In the genomic region with DNA sequence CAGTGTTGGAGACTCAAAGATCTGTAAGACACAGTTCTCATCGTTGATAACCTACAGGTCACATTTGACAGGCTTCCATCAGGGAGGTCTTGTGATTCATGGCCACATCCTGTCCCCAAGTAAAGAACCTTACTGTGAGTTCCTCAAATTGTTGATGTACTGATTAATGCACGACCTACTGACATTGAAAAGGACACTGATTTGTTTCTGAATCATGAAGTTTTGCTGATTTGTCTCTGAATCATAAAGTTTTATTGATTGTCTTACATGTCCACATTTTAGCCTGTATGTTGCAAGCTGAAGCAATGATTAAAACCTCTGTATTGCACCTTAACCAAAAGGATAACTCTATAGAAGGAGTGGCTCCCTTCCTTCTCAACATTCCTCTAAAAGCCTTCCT, we compare ENCODE assay signal across 13 cellular contexts.
DNase-seq lines count a peak whose midpoint lies in the region; ATAC-seq and TF ChIP-seq lines count a peak whose summit lies in the region.
"Had no signal": no experiment of that assay in that cellular context is flagged by ENCODE, and none has a peak within 500 bp of the region (broad histone marks: within the 10 kb centered on the region; RNA-seq: fewer than 3 reads in every experiment).

No MANE protein-coding gene starts in this region.

- H3K79me2 ChIP-seq in smooth muscle cell (ENCODE audit: low read depth), result no peaks in the 10 kb centered on the region

- no peaks in the 10 kb centered on the region for H3K27me3 ChIP-seq in smooth muscle cell (ENCODE audit: low read depth)
- H3K27me3 ChIP-seq: thyroid gland had no signal

- POLR2A ChIA-PET in activated CD8-positive, alpha-beta T cell treated with anti-CD3 and anti-CD28 coated beads, Interleukin-2, amount 10 ng/mL, durations not matched to agents 7 days and 5 days (lab: Charles Lee), result interaction anchor here (0.7 kb wide), 1 partner anchor 635 kb away, joined by 3 read pairs; no protein-coding TSS in a partner anchor

- no peaks in the 10 kb centered on the region for H3K36me3 ChIP-seq in smooth muscle cell (ENCODE audit: low read depth)
- H3K36me3 ChIP-seq: thyroid gland had no signal

- H2AFZ ChIP-seq in smooth muscle cell (ENCODE audit: low read depth), result no peak overlapping the region

- intact Hi-C loops in natural killer cell (cut with micrococcal nuclease), result no loop called here

- H3K9me3 Mint-ChIP-seq in activated CD8-positive, alpha-beta T cell treated with anti-CD3 and anti-CD28 coated beads, Interleukin-2, amount 10 ng/mL, durations not matched to agents 7 days and 5 days (ENCODE audit: insufficient read depth), result no peaks in the 10 kb centered on the region
- H3K9me3 Mint-ChIP-seq in natural killer cell, result no peaks in the 10 kb centered on the region

- H3K4me3 Mint-ChIP-seq in activated CD8-positive, alpha-beta T cell treated with anti-CD3 and anti-CD28 coated beads, Interleukin-2, amount 10 ng/mL, durations not matched to agents 7 days and 5 days, result no peak overlapping the region
- no peak overlapping the region for H3K4me3 Mint-ChIP-seq in natural killer cell

- H3K36me3 Mint-ChIP-seq in activated CD8-positive, alpha-beta T cell treated with anti-CD3 and anti-CD28 coated beads, Interleukin-2, amount 10 ng/mL, durations not matched to agents 7 days and 5 days (ENCODE audit: low read depth), result no peaks in the 10 kb centered on the region
- H3K36me3 Mint-ChIP-seq in natural killer cell, result no peaks in the 10 kb centered on the region

- peak; percentile 19 for DNase-seq in NOMO-1 treated with DMSO at 0.1 percent for 48 hours (lab: John Stamatoyannopoulos, UW; ENCODE audit: unreplicated experiment)
- DNase-seq in NOMO-1 treated with dmso at 0.1 percent for 144 hours (lab: John Stamatoyannopoulos, UW; ENCODE audit: unreplicated experiment), result no peak
- peak; percentile 52 for DNase-seq in LHCN-M2 (ENCODE audit: low read depth)
- peak; percentile 59 for DNase-seq in activated CD8-positive, alpha-beta T cell treated with anti-CD3 and anti-CD28 coated beads, Interleukin-2, amount 10 ng/mL, durations not matched to agents 7 days and 5 days
- DNase-seq in natural killer cell, result no peak
- DNase-seq in smooth muscle cell (lab: John Stamatoyannopoulos, UW; ENCODE audit: unreplicated experiment), result no peak
- DNase-seq in NCI-H524 treated with DMSO at 0.1 percent for 48 hours (lab: John Stamatoyannopoulos, UW), result no peak
- DNase-seq: 8988T; activated CD8-positive, alpha-beta memory T cell treated with anti-CD3 and anti-CD28 coated beads, Interleukin-2, amount 50 U/mL, for 48 hours; DMS53; retina; thyroid gland had no signal

- peak; percentile 37 for ATAC-seq in activated CD8-positive, alpha-beta T cell treated with anti-CD3 and anti-CD28 coated beads, Interleukin-2, amount 10 ng/mL, durations not matched to agents 7 days and 5 days
- peak; percentile 57 to 77 (median 62) for ATAC-seq in natural killer cell
- no peak for ATAC-seq in HG03460 (IDR thresholded peaks at IDR 0.05; ENCODE audit: unreplicated experiment)

- peaks cover 14% of the 10 kb centered on the region for H3K4me1 ChIP-seq in smooth muscle cell (ENCODE audit: low read depth)

- H4K20me1 ChIP-seq in smooth muscle cell (ENCODE audit: low read depth), result no peaks in the 10 kb centered on the region

- H3K4me1 Mint-ChIP-seq in activated CD8-positive, alpha-beta T cell treated with anti-CD3 and anti-CD28 coated beads, Interleukin-2, amount 10 ng/mL, durations not matched to agents 7 days and 5 days (ENCODE audit: low read depth), result peaks cover 48% of the 10 kb centered on the region
- H3K4me1 Mint-ChIP-seq in natural killer cell, result peaks cover 31 to 41% of the 10 kb centered on the region in 2 donors

- 43% methylated on average over 2 of the region's 2 CpGs for WGBS in smooth muscle cell (ENCODE audit: low lambda C conversion rate)

- no peak overlapping the region for H3K9ac ChIP-seq in smooth muscle cell (ENCODE audit: low read depth)

- no peaks in the 10 kb centered on the region for H3K27me3 Mint-ChIP-seq in activated CD8-positive, alpha-beta T cell treated with anti-CD3 and anti-CD28 coated beads, Interleukin-2, amount 10 ng/mL, durations not matched to agents 7 days and 5 days (ENCODE audit: low read depth)
- no peaks in the 10 kb centered on the region for H3K27me3 Mint-ChIP-seq in natural killer cell (ENCODE audit: low read depth in 2 of 2)

- no peak overlapping the region for H3K4me3 ChIP-seq in smooth muscle cell
- H3K4me3 ChIP-seq: thyroid gland had no signal

- no peak for TF ChIP-seq CTCF in natural killer cell (IDR thresholded peaks at IDR 0.05)
- no peak for TF ChIP-seq CTCF in smooth muscle cell (IDR thresholded peaks at IDR 0.05; ENCODE audit: borderline replicate concordance, insufficient read depth, poor library complexity, severe bottlenecking)

- CTCF ChIA-PET in activated CD8-positive, alpha-beta T cell treated with anti-CD3 and anti-CD28 coated beads, Interleukin-2, amount 10 ng/mL, durations not matched to agents 7 days and 5 days (lab: Charles Lee), result interaction anchor here (1.2 kb wide), 1 partner anchor 17 kb away, joined by 3 read pairs; no protein-coding TSS in a partner anchor

- no peak overlapping the region for H3K27ac ChIP-seq in smooth muscle cell (ENCODE audit: low read depth)
- H3K27ac ChIP-seq: thyroid gland had no signal

- no peaks in the 10 kb centered on the region for H3K9me3 ChIP-seq in smooth muscle cell (replicated peaks; ENCODE audit: low read depth)
- H3K9me3 ChIP-seq: thyroid gland had no signal

- peak overlapping the region; percentile 43 for H3K27ac Mint-ChIP-seq in activated CD8-positive, alpha-beta T cell treated with anti-CD3 and anti-CD28 coated beads, Interleukin-2, amount 10 ng/mL, durations not matched to agents 7 days and 5 days
- peak overlapping the region in 1 of 2 donors; percentile 78 for H3K27ac Mint-ChIP-seq in natural killer cell

- H3K4me2 ChIP-seq in smooth muscle cell, result no peak overlapping the region

- H3F3A ChIP-seq in smooth muscle cell (ENCODE audit: low read depth), result peaks cover 5% of the 10 kb centered on the region

Comparison
In these comparisons a context has a peak if more than half of its experiments do, and no peak if none do; other contexts are left out.
1. DNase-seq: peak in NOMO-1 treated with DMSO at 0.1 percent for 48 hours (single experiment), LHCN-M2 (single experiment) and activated CD8-positive, alpha-beta T cell treated with anti-CD3 and anti-CD28 coated beads, Interleukin-2, amount 10 ng/mL, durations not matched to agents 7 days and 5 days (single experiment); none in NOMO-1 treated with dmso at 0.1 percent for 144 hours (single experiment), natural killer cell (single experiment), smooth muscle cell (single experiment) and NCI-H524 treated with DMSO at 0.1 percent for 48 hours (single experiment).